In genomic region chr20:56468317-56469076, GRCh38 we compare ENCODE assay signal across 8 cellular contexts. TPM values are rescaled to one million over a fixed set of nuclear protein-coding genes. Genes with fewer than 3 reads are reported as not detected.
DNase-seq lines count a peak whose midpoint lies in the region; ATAC-seq and TF ChIP-seq lines count a peak whose summit lies in the region.

TSS of gene RTF2 (plus strand) at chr20:56468627. CDS start at chr20:56468698, 71 bp downstream.

- TF ChIP-seq CTCF in PC-3 (conservative IDR thresholded peaks at IDR 0.05; ENCODE audit: low read depth, low read length), result no peak
- no peak for TF ChIP-seq CTCF in epithelial cell of proximal tubule (conservative IDR thresholded peaks at IDR 0.05; ENCODE audit: low read depth, low read length)

- H3K9me3 ChIP-seq in PC-3 (ENCODE audit: low read length), result no peaks in the 10 kb centered on the region

- POLR2A ChIA-PET in PC-3 (lab: Charles Lee; ENCODE audit: unreplicated experiment), result no interaction called here

- H3F3A ChIP-seq in PC-3 (ENCODE audit: low read length, unreplicated experiment), result no peaks in the 10 kb centered on the region

- peaks cover 31 to 35% (median 33%) of the 10 kb centered on the region in 3 donors for H3K4me1 Mint-ChIP-seq in IgD-negative memory B cell

- H3K36me3 ChIP-seq in PC-3 (ENCODE audit: low read depth, low read length), result peaks cover 8% of the 10 kb centered on the region; the same call in 1 of the 2 replicates

- H3K27ac Mint-ChIP-seq in IgD-negative memory B cell, result peak within 1 kb of the TSS; percentile 98 to 99 (median 99)

- peak within 1 kb of the TSS; percentile 99 to 100 (median 100) for H3K4me3 Mint-ChIP-seq in IgD-negative memory B cell

- peaks cover 3% of the 10 kb centered on the region for H3K27me3 ChIP-seq in PC-3 (ENCODE audit: low read length)

- no peaks in the 10 kb centered on the region for H3K9me2 ChIP-seq in PC-3 (replicated peaks; ENCODE audit: low read length)

- DNase-seq in DMS153 (lab: John Stamatoyannopoulos, UW) (peak; percentile 83), PC-3 (peak; percentile 97), activated T-cell treated with anti-CD3 and anti-CD28 coated beads for 48 hours (ENCODE audit: low read depth) (peak; percentile 98), epithelial cell of proximal tubule (ENCODE audit: low read depth) (peak; percentile 38), mucosa of gallbladder (ENCODE audit: low spot score) (peak; percentile 95)
- peak; percentile 97 for DNase-seq in stimulated activated CD8-positive, alpha-beta memory T cell treated with anti-CD3 and anti-CD28 coated beads, Interleukin-4, amount 100 ng/mL, for 24 hours (ENCODE audit: low read depth)

- no peaks in the 10 kb centered on the region for H3K36me3 Mint-ChIP-seq in IgD-negative memory B cell

- H3K4me2 ChIP-seq in PC-3 (ENCODE audit: low read length), result peak within 1 kb of the TSS; percentile 85

- peak within 1 kb of the TSS; percentile 89 for H3K9ac ChIP-seq in PC-3 (ENCODE audit: low read length)

- H3K27ac ChIP-seq in PC-3 (ENCODE audit: low read length), result no peak within 1 kb of the TSS

- BruUV-seq in PC-3 (replicated peaks; lab: Mats Ljungman, UMichigan), result TSS peak; percentile 75

- H4K20me1 ChIP-seq in PC-3 (ENCODE audit: low read length), result 0 out of 2 replicates have a peak, but pooled peaks cover 4% of the 10 kb centered on the region

- no peaks in the 10 kb centered on the region for H3K27me3 Mint-ChIP-seq in IgD-negative memory B cell

- no peaks in the 10 kb centered on the region for H3K9me3 Mint-ChIP-seq in IgD-negative memory B cell

- peak within 1 kb of the TSS; percentile 98 for H2AFZ ChIP-seq in PC-3 (ENCODE audit: low read length)

- CTCF ChIA-PET in PC-3 (lab: Charles Lee), result no interaction called here

- peaks cover 17% of the 10 kb centered on the region for H3K4me1 ChIP-seq in PC-3 (ENCODE audit: insufficient read depth, low read length)

- peaks cover 35% of the 10 kb centered on the region for H3K79me2 ChIP-seq in PC-3 (ENCODE audit: low read length)

- H3K4me3 ChIP-seq in PC-3 (ENCODE audit: low read length) (peak within 1 kb of the TSS; percentile 88), epithelial cell of proximal tubule (ENCODE audit: low read depth, low read length) (peak within 1 kb of the TSS; percentile 85)

- ATAC-seq in GM21576 (IDR thresholded peaks at IDR 0.05; ENCODE audit: unreplicated experiment) (peak; percentile 98), PC-3 (peak; percentile 100)

- intact Hi-C loops in PC-3 (cut with micrococcal nuclease), result loop anchor here (2.0 kb wide), 2 partner anchors 68 to 110 kb away; partner anchors contain the start of gene FAM210B

RNA-seq across cellular contexts. Expression of gene RTF2, which starts in this region (rescaled TPM):
- 130 TPM for polyA plus RNA-seq in IgD-negative memory B cell
- total RNA-seq in PC-3 (2014; rRNA removed) (122 and 149 TPM in 2 replicates), epithelial cell of proximal tubule (50.0 and 58.5 TPM in 2 replicates), mucosa of gallbladder (79.2 TPM)

Comparison
In these comparisons a context has a peak if more than half of its experiments do, and no peak if none do; other contexts are left out.
1. DNase-seq: peak in every context shown above with its lines; median percentile 98 in activated T-cell treated with anti-CD3 and anti-CD28 coated beads for 48 hours; 97 in PC-3; 97 in stimulated activated CD8-positive, alpha-beta memory T cell treated with anti-CD3 and anti-CD28 coated beads, Interleukin-4, amount 100 ng/mL, for 24 hours; 95 in mucosa of gallbladder; 83 in DMS153; 38 in epithelial cell of proximal tubule.